Comparison of ENCODE assay signal across 11 cellular contexts in genomic region chr9:136401173-136401922, GRCh38. TPM values are rescaled to one million over a fixed set of nuclear protein-coding genes. Genes with fewer than 3 reads are reported as not detected.
A peak's percentile ranks its signal among the peaks of the same experiment; 100 is the strongest.
DNase-seq lines count a peak whose midpoint lies in the region; ATAC-seq, FAIRE-seq and TF ChIP-seq lines count a peak whose summit lies in the region.
"Had no signal": no experiment of that assay in that cellular context is flagged by ENCODE, and none has a peak within 500 bp of the region (broad histone marks: within the 10 kb centered on the region; RNA-seq: fewer than 3 reads in every experiment).

No MANE protein-coding gene starts in this region.

- peak overlapping the region; percentile 7 for H3K4ac ChIP-seq in H1 (replicated peaks; ENCODE audit: insufficient read length, low read depth, low read length)

- peaks cover 16% of the 10 kb centered on the region for H3K36me3 ChIP-seq in cardiac muscle cell
- H3K36me3 ChIP-seq in H1 (ENCODE audit: control insufficient read depth in 2 of 4, insufficient read depth in 4 of 4, low read length in 3 of 4) = peaks cover 24 to 52% (median 43%) of the 10 kb centered on the region in 4 experiments

- H3K4me1 ChIP-seq in cardiac muscle cell (ENCODE audit: low read depth) = no peaks in the 10 kb centered on the region
- peaks cover 0 to 10% (median 7%) of the 10 kb centered on the region in 4 experiments; a peak in 5 of 7 replicates for H3K4me1 ChIP-seq in H1 (replicated peaks in 1 of 4; ENCODE audit: control insufficient read depth in 3 of 4, insufficient read depth in 4 of 4, low read length in 3 of 4)

- DNase-seq in cardiac muscle cell (ENCODE audit: low read depth in 1 of 2, low spot score in 1 of 2) = no peak
- DNase-seq in left cardiac atrium = no peak
- DNase-seq in T-cell = no peak
- no peak for DNase-seq in H1 (ENCODE audit: low read depth in 1 of 2, low spot score in 2 of 2)
- DNase-seq in stimulated activated naive B cell treated with anti-CD40 and anti-IgM and Interleukin-4, amounts not matched to agents 10 μg/mL and 1 μg/mL and 100 μg/mL, for 72 hours = no peak
- DNase-seq in GM20000 (ENCODE audit: low spot score) = no peak
- no peak for DNase-seq in CD14-positive monocyte (ENCODE audit: low spot score)
- DNase-seq: KG1, NCI-H1930 had no signal

- H2BK120ac ChIP-seq in H1 (replicated peaks; ENCODE audit: low read depth, low read length) = no peak overlapping the region

- intact Hi-C loops in left cardiac atrium (cut with DNase I) = loop anchor here in 1 of 2 donors (5.0 to 10.0 kb wide), 2 partner anchors 57 to 89 kb away; no protein-coding TSS in a partner anchor
- intact Hi-C loops in CD14-positive monocyte (cut with micrococcal nuclease) = loop anchor here (2.0 to 5.0 kb wide), 3 partner anchors 29 to 63 kb away; partner anchors contain the start of genes CARD9 (in 1 of the 2) and DNLZ (in 1 of the 2)

- no peaks in the 10 kb centered on the region for H3K27me3 Mint-ChIP-seq in T-cell
- H3K27me3 Mint-ChIP-seq in stimulated activated naive B cell treated with anti-CD40 and anti-IgM and Interleukin-4, amounts not matched to agents 10 μg/mL and 1 μg/mL and 100 μg/mL, for 72 hours = no peaks in the 10 kb centered on the region
- peaks cover 0 to 4% (median 4%) of the 10 kb centered on the region in 3 donors for H3K27me3 Mint-ChIP-seq in CD14-positive monocyte (ENCODE audit: low read depth in 3 of 3)

- no peak overlapping the region for H2BK12ac ChIP-seq in H1 (ENCODE audit: low read depth, low read length)

- TF ChIP-seq CTCF in cardiac muscle cell (IDR thresholded peaks at IDR 0.05; ENCODE audit: low read depth, low read length) = no peak
- no peak for TF ChIP-seq CTCF in H1 (IDR thresholded peaks at IDR 0.05; ENCODE audit: control extremely low read depth in 1 of 3, insufficient read depth in 1 of 3, low read depth in 1 of 3, low read length in 3 of 3)
- TF ChIP-seq CTCF in GM20000 (IDR thresholded peaks at IDR 0.05; ENCODE audit: extremely low read depth, missing control alignments) = no peak
- no peak for TF ChIP-seq CTCF in CD14-positive monocyte (IDR thresholded peaks at IDR 0.05)

- H4K5ac ChIP-seq in H1 (ENCODE audit: insufficient read length, low read depth, low read length) = no peak overlapping the region

- H3K9me3 Mint-ChIP-seq in T-cell (no peaks in the 10 kb centered on the region), CD14-positive monocyte (peaks cover 0 to 2% (median 0%) of the 10 kb centered on the region in 7 donors)
- no peaks in the 10 kb centered on the region for H3K9me3 Mint-ChIP-seq in stimulated activated naive B cell treated with anti-CD40 and anti-IgM and Interleukin-4, amounts not matched to agents 10 μg/mL and 1 μg/mL and 100 μg/mL, for 72 hours

- no peak overlapping the region for H3K56ac ChIP-seq in H1 (replicated peaks; ENCODE audit: insufficient read length, low read depth, low read length)

- TF ChIP-seq POLR2A in H1 (IDR thresholded peaks at IDR 0.05; ENCODE audit: control extremely low read depth in 1 of 2, low read depth in 2 of 2, low read length in 2 of 2) = no peak

- peak overlapping the region; percentile 69 for H3K27ac ChIP-seq in cardiac muscle cell
- H3K27ac ChIP-seq in H1 (ENCODE audit: low read depth, low read length) = peak overlapping the region; percentile 19; the same call in 1 of the 2 replicates
- H3K27ac ChIP-seq: SJSA1 had no signal

- H3K4me3 ChIP-seq in cardiac muscle cell (no peak overlapping the region), H1 (ENCODE audit: extremely low read depth in 1 of 4, insufficient read depth in 2 of 4, low read depth in 3 of 4, low read length in 4 of 4) (no peak overlapping the region)

- ATAC-seq in left cardiac atrium (no peak), T-cell (replicated peaks in 1 of 4) (no peak), GM21367 (IDR thresholded peaks at IDR 0.05; ENCODE audit: unreplicated experiment) (no peak)
- no peak for ATAC-seq in stimulated activated naive B cell treated with anti-CD40 and anti-IgM and Interleukin-4, amounts not matched to agents 10 μg/mL and 1 μg/mL and 100 μg/mL, for 72 hours (replicated peaks)

- H3K36me3 Mint-ChIP-seq in T-cell (peaks cover 13% of the 10 kb centered on the region), CD14-positive monocyte (peaks cover 40 to 59% of the 10 kb centered on the region in 2 donors)
- peaks cover 44 to 70% of the 10 kb centered on the region in 2 donors for H3K36me3 Mint-ChIP-seq in stimulated activated naive B cell treated with anti-CD40 and anti-IgM and Interleukin-4, amounts not matched to agents 10 μg/mL and 1 μg/mL and 100 μg/mL, for 72 hours

- peaks cover 12% of the 10 kb centered on the region; the same call in 1 of the 2 replicates for H3K79me1 ChIP-seq in H1 (ENCODE audit: low read depth, low read length)

- peaks cover 6% of the 10 kb centered on the region; the same call in 1 of the 2 replicates for H3K23me2 ChIP-seq in H1 (ENCODE audit: low read depth, low read length)

- H2AK5ac ChIP-seq in H1 (ENCODE audit: low read depth, low read length) = no peak overlapping the region

- TF ChIP-seq EP300 in H1 (IDR thresholded peaks at IDR 0.05; ENCODE audit: borderline replicate concordance in 1 of 2, low read depth in 2 of 2, low read length in 2 of 2) = no peak

- no peak for TF ChIP-seq RAD21 in H1 (IDR thresholded peaks at IDR 0.05 in 1 of 2, conservative IDR thresholded peaks at IDR 0.05 in 1 of 2; ENCODE audit: low read depth in 2 of 2, low read length in 2 of 2)

- no peak overlapping the region for H3K23ac ChIP-seq in H1 (ENCODE audit: insufficient read length)

- WGBS in H1 (ENCODE audit: extremely low coverage in 1 of 2, insufficient coverage in 1 of 2, insufficient read length in 1 of 2, insufficient replicate concordance in 2 of 2, low coverage in 1 of 2, low lambda C conversion rate in 2 of 2, missing lambda C conversion rate in 1 of 2), 2 experiments = 93% methylated on average over 18 of the region's 18 CpGs; no CpG with 5 or more reads in 1 of the 2 experiments

- H4K8ac ChIP-seq in H1 (ENCODE audit: extremely low read depth, insufficient read depth, low read length) = peak overlapping the region; percentile 15; the same call in 1 of the 2 replicates

- no peak overlapping the region for H3K4me2 ChIP-seq in H1 (ENCODE audit: insufficient read depth in 1 of 2, low read depth in 2 of 2, low read length in 2 of 2)

- H3K79me2 ChIP-seq in H1 (ENCODE audit: control insufficient read depth in 1 of 2, insufficient read depth in 2 of 2, low read length in 2 of 2) = peaks cover 0 to 26% of the 10 kb centered on the region in 2 experiments; a peak in 2 of 4 replicates

- H3K4me3 Mint-ChIP-seq in T-cell (peak overlapping the region in 2 of 3 donors; percentile 21 to 31), CD14-positive monocyte (no peak overlapping the region)
- H3K4me3 Mint-ChIP-seq in stimulated activated naive B cell treated with anti-CD40 and anti-IgM and Interleukin-4, amounts not matched to agents 10 μg/mL and 1 μg/mL and 100 μg/mL, for 72 hours = peak overlapping the region in 1 of 2 donors; percentile 46

- H3K9me3 ChIP-seq in cardiac muscle cell (ENCODE audit: low read depth) = no peaks in the 10 kb centered on the region
- no peaks in the 10 kb centered on the region for H3K9me3 ChIP-seq in H1 (ENCODE audit: insufficient read depth in 2 of 2, low read depth in 1 of 2, low read length in 1 of 2)
- H3K9me3 ChIP-seq: SJSA1 had no signal

- no peak overlapping the region for H2BK15ac ChIP-seq in H1 (ENCODE audit: low read length)

- POLR2A ChIA-PET in T-cell (lab: Charles Lee) = interaction anchor here in 1 of 2 donors (0.7 kb wide), 1 partner anchor 10 kb away, joined by 3 read pairs; no protein-coding TSS in a partner anchor
- POLR2A ChIA-PET in H1 (lab: Charles Lee; ENCODE audit: partially characterized antibody) = interaction anchor here (0.8 to 14.6 kb wide), 21 partner anchors 10 to 480 kb away, joined by 3 to 139 read pairs (median 5); partner anchors contain the start of genes DNLZ, ENTR1 and PMPCA

- H3K4me1 Mint-ChIP-seq in T-cell (peaks cover 37 to 62% (median 48%) of the 10 kb centered on the region in 3 donors), CD14-positive monocyte (peaks cover 19% of the 10 kb centered on the region)
- peaks cover 43 to 68% of the 10 kb centered on the region in 2 donors for H3K4me1 Mint-ChIP-seq in stimulated activated naive B cell treated with anti-CD40 and anti-IgM and Interleukin-4, amounts not matched to agents 10 μg/mL and 1 μg/mL and 100 μg/mL, for 72 hours

- H3K18ac ChIP-seq in H1 (ENCODE audit: extremely low read depth, low read length) = no peak overlapping the region

- no peak overlapping the region for H4K91ac ChIP-seq in H1 (replicated peaks; ENCODE audit: insufficient read length, low read length)

- no peak overlapping the region for H2AFZ ChIP-seq in H1 (ENCODE audit: low read length)

- FAIRE-seq in H1 (lab: Jason Lieb, UNC) = no peak

- no peak overlapping the region for H2BK20ac ChIP-seq in H1 (ENCODE audit: low read length)

- no peak overlapping the region for H3K9ac ChIP-seq in H1 (replicated peaks in 1 of 4; ENCODE audit: extremely low read depth in 1 of 4, low read depth in 3 of 4, low read length in 3 of 4)

- CTCF ChIA-PET in T-cell (lab: Charles Lee) (interaction anchor here in 1 of 2 donors (0.6 to 1.5 kb wide), 2 partner anchors 9 to 64 kb away, joined by 3 to 5 read pairs; partner anchors contain the start of genes ENTR1 and PMPCA), H1 (lab: Charles Lee; ENCODE audit: partially characterized antibody) (interaction anchor here (0.5 to 3.4 kb wide), 23 partner anchors 8 to 275 kb away, joined by 3 to 26 read pairs (median 4); partner anchors contain the start of genes ENTR1 and PMPCA)

- H4K20me1 ChIP-seq in H1 (replicated peaks in 1 of 2; ENCODE audit: control insufficient read depth in 1 of 2, insufficient read depth in 2 of 2, low read length in 2 of 2) = peaks cover 2 to 11% of the 10 kb centered on the region in 2 experiments

- H3K27me3 ChIP-seq in cardiac muscle cell (no peaks in the 10 kb centered on the region), H1 (replicated peaks in 1 of 4; ENCODE audit: control insufficient read depth in 3 of 4, extremely low read depth in 1 of 4, insufficient read depth in 3 of 4, low read length in 3 of 4) (no peaks in the 10 kb centered on the region)
- H3K27me3 ChIP-seq: SJSA1 had no signal

- no peak overlapping the region for H3K14ac ChIP-seq in H1 (ENCODE audit: insufficient read length)

- H3K27ac Mint-ChIP-seq in T-cell (peak overlapping the region; percentile 15 to 68), CD14-positive monocyte (peak overlapping the region in 2 of 7 donors; percentile 5 to 78)
- peak overlapping the region; percentile 25 for H3K27ac Mint-ChIP-seq in stimulated activated naive B cell treated with anti-CD40 and anti-IgM and Interleukin-4, amounts not matched to agents 10 μg/mL and 1 μg/mL and 100 μg/mL, for 72 hours

- H2BK5ac ChIP-seq in H1 (ENCODE audit: low read depth, low read length) = no peak overlapping the region

RNA-seq across cellular contexts. Expression of gene SNAPC4, which starts 1.4 kb away (rescaled TPM):
- 9.6 and 12.7 TPM in 2 replicates for total RNA-seq in cardiac muscle cell
- polyA plus RNA-seq in cardiac muscle cell = 7.7 and 8.7 TPM in 2 replicates
- 1 to 10 TPM; 3.4 to 3.8 TPM for total RNA-seq in left cardiac atrium
- 10 to 100 TPM; 10.5 to 15.7 (median 13.3) TPM for total RNA-seq in T-cell
- total RNA-seq in H1 (2021; fragmentation: NEBNext Ultra II Directional; extraction: Animal tissue kit (Norgen Biotek cat#: 25700)) = 15.1 and 18.1 TPM in 2 replicates
- 6.9 and 10.0 TPM in 2 replicates for polyA plus RNA-seq in H1 (2011; rRNA removed)
- 8.1 TPM for polyA plus RNA-seq in H1 (2011; cell fraction: cytosol; rRNA removed)
- 36.1 TPM for polyA plus RNA-seq in H1 (2011; cell fraction: nucleus; rRNA removed)
- 9.7 to 16.5 TPM (median 15.3 TPM) in 4 replicates for polyA plus RNA-seq in H1 (2012, experiment 1 of 2)
- 9.6 TPM for polyA plus RNA-seq in H1 (2012, experiment 2 of 2)
- polyA plus RNA-seq in H1 (2013, experiment 1 of 2) = 10.1 TPM
- polyA plus RNA-seq in H1 (2013, experiment 2 of 2) = 9.2 TPM
- 4.4 and 4.5 TPM in 2 replicates for polyA minus RNA-seq in H1 (2011; rRNA and poly(A)+ RNA removed)
- polyA minus RNA-seq in H1 (2011; cell fraction: cytosol; rRNA and poly(A)+ RNA removed) = 4.9 TPM
- 8.9 TPM for polyA minus RNA-seq in H1 (2011; cell fraction: nucleus; rRNA and poly(A)+ RNA removed)
- 1 to 10 TPM in 1 of 2 donors, under 1 TPM in 1; 0.59 to 1.2 TPM for polyA plus RNA-seq in CD14-positive monocyte

RNA-seq across cellular contexts. Expression of gene ENTR1, which starts 9.1 kb away (rescaled TPM):
- total RNA-seq in cardiac muscle cell (25.6 and 38.3 TPM in 2 replicates), left cardiac atrium (10 to 100 TPM; 18.1 to 26.6 TPM), T-cell (100 to 1,000 TPM in 1 of 5 donors, 10 to 100 TPM in 4; 57.7 to 103 (median 95.6) TPM)
- polyA plus RNA-seq in cardiac muscle cell (25.5 and 30.2 TPM in 2 replicates), H1 (2011; rRNA removed) (65.2 and 80.3 TPM in 2 replicates), CD14-positive monocyte (1 to 10 TPM; 3.3 to 9.6 TPM)
- 102 and 110 TPM in 2 replicates for total RNA-seq in H1 (2021; fragmentation: NEBNext Ultra II Directional; extraction: Animal tissue kit (Norgen Biotek cat#: 25700))
- 77.5 TPM for polyA plus RNA-seq in H1 (2011; cell fraction: cytosol; rRNA removed)
- polyA plus RNA-seq in H1 (2011; cell fraction: nucleus; rRNA removed) = 237 TPM
- polyA plus RNA-seq in H1 (2012, experiment 1 of 2) = 82.6 to 103 TPM (median 92.1 TPM) in 4 replicates
- 74.3 TPM for polyA plus RNA-seq in H1 (2012, experiment 2 of 2)
- 89.2 TPM for polyA plus RNA-seq in H1 (2013, experiment 1 of 2)
- 84.8 TPM for polyA plus RNA-seq in H1 (2013, experiment 2 of 2)
- polyA minus RNA-seq in H1 (2011; rRNA and poly(A)+ RNA removed) = 30.7 and 44.1 TPM in 2 replicates
- 46.9 TPM for polyA minus RNA-seq in H1 (2011; cell fraction: cytosol; rRNA and poly(A)+ RNA removed)
- polyA minus RNA-seq in H1 (2011; cell fraction: nucleus; rRNA and poly(A)+ RNA removed) = 59.4 TPM

RNA-seq across cellular contexts. Expression of gene PMPCA, which starts 9.1 kb away (rescaled TPM):
- 73.5 and 74.5 TPM in 2 replicates for total RNA-seq in cardiac muscle cell
- 128 and 146 TPM in 2 replicates for polyA plus RNA-seq in cardiac muscle cell
- 10 to 100 TPM; 49.4 to 66.1 TPM for total RNA-seq in left cardiac atrium
- 10 to 100 TPM; 55.8 to 81.9 (median 65.7) TPM for total RNA-seq in T-cell
- total RNA-seq in H1 (2021; fragmentation: NEBNext Ultra II Directional; extraction: Animal tissue kit (Norgen Biotek cat#: 25700)) = 88.2 and 89.2 TPM in 2 replicates
- 60.0 and 78.1 TPM in 2 replicates for polyA plus RNA-seq in H1 (2011; rRNA removed)
- 75.6 TPM for polyA plus RNA-seq in H1 (2011; cell fraction: cytosol; rRNA removed)
- polyA plus RNA-seq in H1 (2011; cell fraction: nucleus; rRNA removed) = 166 TPM
- 66.9 to 110 TPM (median 91.3 TPM) in 4 replicates for polyA plus RNA-seq in H1 (2012, experiment 1 of 2)
- polyA plus RNA-seq in H1 (2012, experiment 2 of 2) = 120 TPM
- polyA plus RNA-seq in H1 (2013, experiment 1 of 2) = 61.4 TPM
- polyA plus RNA-seq in H1 (2013, experiment 2 of 2) = 54.4 TPM
- polyA minus RNA-seq in H1 (2011; rRNA and poly(A)+ RNA removed) = 41.6 and 48.9 TPM in 2 replicates
- 27.4 TPM for polyA minus RNA-seq in H1 (2011; cell fraction: cytosol; rRNA and poly(A)+ RNA removed)
- polyA minus RNA-seq in H1 (2011; cell fraction: nucleus; rRNA and poly(A)+ RNA removed) = 40.3 TPM
- polyA plus RNA-seq in CD14-positive monocyte = 10 to 100 TPM; 23.1 to 24.9 TPM

RNA-seq across cellular contexts. Expression of gene CARD9, which starts 27.9 kb away (rescaled TPM):
- total RNA-seq in cardiac muscle cell = 0.46 and 2.1 TPM in 2 replicates
- polyA plus RNA-seq in cardiac muscle cell = 2.1 TPM in 2 replicates
- 1 to 10 TPM in 1 of 2 donors, under 1 TPM in 1; 0.86 to 2.4 TPM for total RNA-seq in left cardiac atrium
- total RNA-seq in T-cell = 1 to 10 TPM in 1 of 5 donors, under 1 TPM in 4; 0.43 to 1.4 (median 0.76) TPM
- total RNA-seq in H1 (2021; fragmentation: NEBNext Ultra II Directional; extraction: Animal tissue kit (Norgen Biotek cat#: 25700)) = 0.88 and 1.1 TPM in 2 replicates
- 0.13 and 0.15 TPM in 2 replicates for polyA plus RNA-seq in H1 (2011; rRNA removed)
- 0.26 TPM for polyA plus RNA-seq in H1 (2011; cell fraction: cytosol; rRNA removed)
- 1.7 TPM for polyA plus RNA-seq in H1 (2011; cell fraction: nucleus; rRNA removed)
- 0.57 to 0.92 TPM (median 0.67 TPM) in 4 replicates for polyA plus RNA-seq in H1 (2012, experiment 1 of 2)
- polyA plus RNA-seq in H1 (2012, experiment 2 of 2) = 0.22 TPM
- 0.10 TPM for polyA plus RNA-seq in H1 (2013, experiment 1 of 2)
- polyA plus RNA-seq in H1 (2013, experiment 2 of 2) = 0.17 TPM
- 0.07 TPM in 1 of 2 replicates, not detected in the other for polyA minus RNA-seq in H1 (2011; rRNA and poly(A)+ RNA removed)
- polyA minus RNA-seq in H1 (2011; cell fraction: cytosol; rRNA and poly(A)+ RNA removed) = not detected
- 0.90 TPM for polyA minus RNA-seq in H1 (2011; cell fraction: nucleus; rRNA and poly(A)+ RNA removed)
- polyA plus RNA-seq in CD14-positive monocyte = 10 to 100 TPM; 34.3 to 41.4 TPM

RNA-seq across cellular contexts. Expression of gene DNLZ, which starts 37.8 kb away (rescaled TPM):
- total RNA-seq in cardiac muscle cell (28.0 and 45.4 TPM in 2 replicates), left cardiac atrium (10 to 100 TPM; 23.2 to 30.6 TPM), T-cell (10 to 100 TPM; 20.4 to 46.8 (median 36.3) TPM)
- polyA plus RNA-seq in cardiac muscle cell (31.8 and 48.2 TPM in 2 replicates), H1 (2011; rRNA removed) (11.6 and 13.6 TPM in 2 replicates), CD14-positive monocyte (10 to 100 TPM; 10.5 to 20.5 TPM)
- 17.9 and 19.0 TPM in 2 replicates for total RNA-seq in H1 (2021; fragmentation: NEBNext Ultra II Directional; extraction: Animal tissue kit (Norgen Biotek cat#: 25700))
- polyA plus RNA-seq in H1 (2011; cell fraction: cytosol; rRNA removed) = 19.7 TPM
- polyA plus RNA-seq in H1 (2011; cell fraction: nucleus; rRNA removed) = 13.9 TPM
- 6.2 to 15.0 TPM (median 13.2 TPM) in 4 replicates for polyA plus RNA-seq in H1 (2012, experiment 1 of 2)
- polyA plus RNA-seq in H1 (2012, experiment 2 of 2) = 11.1 TPM
- 14.6 TPM for polyA plus RNA-seq in H1 (2013, experiment 1 of 2)
- polyA plus RNA-seq in H1 (2013, experiment 2 of 2) = 15.8 TPM
- polyA minus RNA-seq in H1 (2011; rRNA and poly(A)+ RNA removed) = 0.61 and 1.1 TPM in 2 replicates
- 3.7 TPM for polyA minus RNA-seq in H1 (2011; cell fraction: cytosol; rRNA and poly(A)+ RNA removed)
- 10.4 TPM for polyA minus RNA-seq in H1 (2011; cell fraction: nucleus; rRNA and poly(A)+ RNA removed)

Comparison
In these comparisons a context has a peak if more than half of its experiments do, and no peak if none do; other contexts are left out.
1. H3K4me3 Mint-ChIP-seq: peak in T-cell (2 of 3); none in CD14-positive monocyte (0 of 2).